Comparison of ENCODE assay signal across 12 cellular contexts in genomic region chr17:75133001-75133400, GRCh38. TPM values are rescaled to one million over a fixed set of nuclear protein-coding genes. Genes with fewer than 3 reads are reported as not detected.
DNase-seq lines count a peak whose midpoint lies in the region; ATAC-seq and TF ChIP-seq lines count a peak whose summit lies in the region.
"Had no signal": no experiment of that assay in that cellular context is flagged by ENCODE, and none has a peak within 500 bp of the region (broad histone marks: within the 10 kb centered on the region; RNA-seq: fewer than 3 reads in every experiment).

No MANE protein-coding gene starts in this region.

- DNase-seq in activated CD8-positive, alpha-beta memory T cell treated with anti-CD3 and anti-CD28 coated beads, Interleukin-2, amount 10 ng/mL, durations not matched to agents 7 days and 5 days, result no peak
- no peak for DNase-seq in activated CD8-positive, alpha-beta memory T cell treated with anti-CD3 and anti-CD28 coated beads for 24 hours
- DNase-seq in RWPE1 (ENCODE audit: low spot score), result no peak
- DNase-seq in neural crest cell (ENCODE audit: low read depth, low spot score), result no peak
- DNase-seq in NCI-H69 (lab: John Stamatoyannopoulos, UW), result no peak
- DNase-seq in stimulated activated naive CD4-positive, alpha-beta T cell (lab: John Stamatoyannopoulos, UW), result no peak
- DNase-seq: effector memory CD8-positive, alpha-beta T cell; foreskin keratinocyte; KG1; NCI-H187; stimulated activated CD4-positive, alpha-beta T cell treated with anti-CD3 and anti-CD28 coated beads, Interleukin-1b, Interleukin-23, amount 100 ng/mL, for 48 hours; uterus had no signal

- no peak overlapping the region for H3K4me3 Mint-ChIP-seq in activated CD8-positive, alpha-beta memory T cell treated with anti-CD3 and anti-CD28 coated beads, Interleukin-2, amount 10 ng/mL, durations not matched to agents 7 days and 5 days
- H3K4me3 Mint-ChIP-seq in neural crest cell, result peak overlapping the region; percentile 94

- no peak for ATAC-seq in activated CD8-positive, alpha-beta memory T cell treated with anti-CD3 and anti-CD28 coated beads, Interleukin-2, amount 10 ng/mL, durations not matched to agents 7 days and 5 days
- ATAC-seq: effector memory CD8-positive, alpha-beta T cell; foreskin keratinocyte had no signal

- H3K9me3 Mint-ChIP-seq in activated CD8-positive, alpha-beta memory T cell treated with anti-CD3 and anti-CD28 coated beads, Interleukin-2, amount 10 ng/mL, durations not matched to agents 7 days and 5 days (ENCODE audit: low read depth), result no peaks in the 10 kb centered on the region
- no peaks in the 10 kb centered on the region for H3K9me3 Mint-ChIP-seq in neural crest cell
- H3K9me3 Mint-ChIP-seq: effector memory CD8-positive, alpha-beta T cell had no signal

- H3K27ac Mint-ChIP-seq in activated CD8-positive, alpha-beta memory T cell treated with anti-CD3 and anti-CD28 coated beads, Interleukin-2, amount 10 ng/mL, durations not matched to agents 7 days and 5 days, result peak overlapping the region; percentile 61
- peak overlapping the region; percentile 43 for H3K27ac Mint-ChIP-seq in neural crest cell (ENCODE audit: unreplicated experiment)

- peak overlapping the region; percentile 100 for H3K27ac ChIP-seq in RWPE1
- H3K27ac ChIP-seq: foreskin keratinocyte had no signal

- POLR2A ChIA-PET in RWPE1 (lab: Yijun Ruan, JAX; ENCODE audit: low non-redundant PET), result no interaction called here

- H3K4me1 Mint-ChIP-seq in activated CD8-positive, alpha-beta memory T cell treated with anti-CD3 and anti-CD28 coated beads, Interleukin-2, amount 10 ng/mL, durations not matched to agents 7 days and 5 days, result peaks cover 28% of the 10 kb centered on the region
- peaks cover 14% of the 10 kb centered on the region for H3K4me1 Mint-ChIP-seq in neural crest cell

- H3K27me3 Mint-ChIP-seq in activated CD8-positive, alpha-beta memory T cell treated with anti-CD3 and anti-CD28 coated beads, Interleukin-2, amount 10 ng/mL, durations not matched to agents 7 days and 5 days, result no peaks in the 10 kb centered on the region
- H3K27me3 Mint-ChIP-seq in neural crest cell (ENCODE audit: low read depth), result peaks cover 2% of the 10 kb centered on the region
- H3K27me3 Mint-ChIP-seq: effector memory CD8-positive, alpha-beta T cell had no signal

- peaks cover 21% of the 10 kb centered on the region for H3K36me3 Mint-ChIP-seq in activated CD8-positive, alpha-beta memory T cell treated with anti-CD3 and anti-CD28 coated beads, Interleukin-2, amount 10 ng/mL, durations not matched to agents 7 days and 5 days
- H3K36me3 Mint-ChIP-seq in neural crest cell (ENCODE audit: low read depth), result peaks cover 7% of the 10 kb centered on the region

- TF ChIP-seq CTCF in RWPE1 (conservative IDR thresholded peaks at IDR 0.05; ENCODE audit: low read depth) (no peak), neural crest cell (conservative IDR thresholded peaks at IDR 0.05) (no peak)

- CTCF ChIA-PET in activated CD8-positive, alpha-beta memory T cell treated with anti-CD3 and anti-CD28 coated beads, Interleukin-2, amount 10 ng/mL, durations not matched to agents 7 days and 5 days (lab: Charles Lee), result interaction anchor here (0.6 to 14.6 kb wide), 5 partner anchors 10 to 128 kb away, joined by 3 to 233 read pairs (median 3); partner anchors contain the start of gene ARMC7
- CTCF ChIA-PET in RWPE1 (lab: Yijun Ruan, JAX), result interaction anchor here (0.6 to 5.8 kb wide), 3 partner anchors 18 to 29 kb away, joined by 3 to 61 read pairs (median 3); no protein-coding TSS in a partner anchor

RNA-seq across cellular contexts. Expression of gene NT5C, which starts 1.5 kb away (rescaled TPM):
- 10 to 100 TPM; 65.2 to 73.1 TPM for total RNA-seq in activated CD8-positive, alpha-beta memory T cell treated with anti-CD3 and anti-CD28 coated beads, Interleukin-2, amount 10 ng/mL, durations not matched to agents 7 days and 5 days
- total RNA-seq in neural crest cell, result 68.0 and 70.2 TPM in 2 replicates

RNA-seq across cellular contexts. Expression of gene JPT1, which starts 21.3 kb away (rescaled TPM):
- total RNA-seq in activated CD8-positive, alpha-beta memory T cell treated with anti-CD3 and anti-CD28 coated beads, Interleukin-2, amount 10 ng/mL, durations not matched to agents 7 days and 5 days, result 100 to 1,000 TPM; 277 to 301 TPM
- total RNA-seq in neural crest cell, result 319 and 334 TPM in 2 replicates

RNA-seq across cellular contexts. Expression of gene ARMC7, which starts 23.2 kb away (rescaled TPM):
- 10 to 100 TPM; 13.5 to 14.5 TPM for total RNA-seq in activated CD8-positive, alpha-beta memory T cell treated with anti-CD3 and anti-CD28 coated beads, Interleukin-2, amount 10 ng/mL, durations not matched to agents 7 days and 5 days
- total RNA-seq in neural crest cell, result 15.6 and 15.8 TPM in 2 replicates

RNA-seq across cellular contexts. Expression of gene SLC16A5, which starts 45.2 kb away (rescaled TPM):
- 1 to 10 TPM; 2.3 to 3.2 TPM for total RNA-seq in activated CD8-positive, alpha-beta memory T cell treated with anti-CD3 and anti-CD28 coated beads, Interleukin-2, amount 10 ng/mL, durations not matched to agents 7 days and 5 days
- total RNA-seq in neural crest cell, result 6.0 and 7.3 TPM in 2 replicates

RNA-seq across cellular contexts. Expression of gene SUMO2, which starts 49.8 kb away (rescaled TPM):
- 100 to 1,000 TPM; 469 to 639 TPM for total RNA-seq in activated CD8-positive, alpha-beta memory T cell treated with anti-CD3 and anti-CD28 coated beads, Interleukin-2, amount 10 ng/mL, durations not matched to agents 7 days and 5 days
- 773 and 776 TPM in 2 replicates for total RNA-seq in neural crest cell
